ENCODE assay signal across 7 cellular contexts in the genomic region with DNA sequence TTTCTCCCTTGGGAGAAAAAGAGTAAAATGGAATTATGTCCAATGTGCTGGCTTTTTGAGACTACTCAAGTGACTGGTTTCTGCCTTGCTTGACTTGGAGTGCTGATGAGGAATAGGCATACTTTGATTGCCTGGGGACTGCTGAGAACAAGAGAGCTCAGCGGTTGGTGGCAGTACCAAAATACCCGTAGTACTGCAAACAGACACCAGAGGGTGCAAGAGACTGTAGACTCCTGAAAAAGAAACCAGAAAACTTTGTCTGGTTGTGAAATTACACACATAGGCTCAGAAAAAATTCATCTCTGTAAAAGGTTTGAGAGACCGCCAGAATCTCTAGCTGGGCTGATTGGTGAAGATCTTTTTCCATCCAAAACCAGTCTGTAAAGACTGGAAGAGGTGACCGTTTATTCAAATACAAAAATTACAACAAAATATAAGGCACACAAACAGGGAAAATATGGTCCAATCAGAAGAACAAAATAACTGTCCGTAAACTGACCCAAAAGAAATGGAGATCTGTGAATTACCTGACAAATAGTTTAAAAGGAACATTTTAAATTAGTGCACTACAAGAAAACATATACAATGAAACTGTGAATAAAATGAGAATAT. TPM values are rescaled to one million over a fixed set of nuclear protein-coding genes. Genes with fewer than 3 reads are reported as not detected.
A peak's percentile ranks its signal among the peaks of the same experiment; 100 is the strongest.
DNase-seq lines count a peak whose midpoint lies in the region; ATAC-seq and TF ChIP-seq lines count a peak whose summit lies in the region.

No MANE protein-coding gene starts in this region.

- H3K4me2 ChIP-seq in PC-3 (ENCODE audit: low read length), result peak overlapping the region; percentile 24; the same call in 1 of the 2 replicates

- DNase-seq in GM04504 (ENCODE audit: low read depth), result peak; percentile 63
- DNase-seq in HL-60 (ENCODE audit: low read depth in 1 of 2, low spot score in 1 of 2), result peak; percentile 34 to 66
- DNase-seq in PC-3, result peak; percentile 97
- peak; percentile 29 for DNase-seq in activated naive CD8-positive, alpha-beta T cell treated with anti-CD3 and anti-CD28 coated beads, Interleukin-2, amount 10 ng/mL, durations not matched to agents 7 days and 5 days
- DNase-seq in iPS DF 19.7 (ENCODE audit: low read depth, low spot score), result peak; percentile 30
- peak; percentile 3 to 18 for DNase-seq in stimulated activated CD4-positive, alpha-beta T cell treated with anti-CD3 and anti-CD28 coated beads, Interleukin-1b, Interleukin-23, amount 100 ng/mL, for 4 hours (ENCODE audit: low read depth in 2 of 2)

- POLR2A ChIA-PET in PC-3 (lab: Charles Lee; ENCODE audit: unreplicated experiment), result interaction anchor here (0.7 kb wide), 1 partner anchor 1230 kb away, joined by 3 read pairs; no protein-coding TSS in a partner anchor
- POLR2A ChIA-PET in activated naive CD8-positive, alpha-beta T cell treated with anti-CD3 and anti-CD28 coated beads, Interleukin-2, amount 10 ng/mL, durations not matched to agents 7 days and 5 days (lab: Charles Lee), result no interaction called here

- no peaks in the 10 kb centered on the region for H3K27me3 ChIP-seq in HL-60 (ENCODE audit: insufficient read depth, poor library complexity, severe bottlenecking)
- H3K27me3 ChIP-seq in PC-3 (ENCODE audit: low read length), result peaks cover 4% of the 10 kb centered on the region; the same call in 1 of the 2 replicates

- H3K9me2 ChIP-seq in PC-3 (replicated peaks; ENCODE audit: low read length), result no peaks in the 10 kb centered on the region

- ATAC-seq in GM21515 (IDR thresholded peaks at IDR 0.05; ENCODE audit: unreplicated experiment) (peak; percentile 99), PC-3 (peak; percentile 97)
- peak; percentile 47 for ATAC-seq in activated naive CD8-positive, alpha-beta T cell treated with anti-CD3 and anti-CD28 coated beads, Interleukin-2, amount 10 ng/mL, durations not matched to agents 7 days and 5 days (ENCODE audit: low read depth)

- CTCF ChIA-PET in PC-3 (lab: Charles Lee), result interaction anchor here (0.5 to 2.0 kb wide), 14 partner anchors 13 to 653 kb away, joined by 3 to 26 read pairs (median 3); no protein-coding TSS in a partner anchor

- no peaks in the 10 kb centered on the region for H3K36me3 Mint-ChIP-seq in activated naive CD8-positive, alpha-beta T cell treated with anti-CD3 and anti-CD28 coated beads, Interleukin-2, amount 10 ng/mL, durations not matched to agents 7 days and 5 days

- no peak overlapping the region for H3K27ac Mint-ChIP-seq in activated naive CD8-positive, alpha-beta T cell treated with anti-CD3 and anti-CD28 coated beads, Interleukin-2, amount 10 ng/mL, durations not matched to agents 7 days and 5 days

- TF ChIP-seq CTCF in HL-60 (IDR thresholded peaks at IDR 0.05; ENCODE audit: insufficient read depth, low read length), result peak; percentile 73
- peak; percentile 93 for TF ChIP-seq CTCF in PC-3 (conservative IDR thresholded peaks at IDR 0.05; ENCODE audit: low read depth, low read length)

- H3K27me3 Mint-ChIP-seq in activated naive CD8-positive, alpha-beta T cell treated with anti-CD3 and anti-CD28 coated beads, Interleukin-2, amount 10 ng/mL, durations not matched to agents 7 days and 5 days, result peaks cover 2% of the 10 kb centered on the region

- H2AFZ ChIP-seq in PC-3 (ENCODE audit: low read length), result 0 out of 2 replicates have a peak overlapping the region, but pooled peaks have one; percentile 13

- H3K27ac ChIP-seq in HL-60 (replicated peaks) (no peak overlapping the region), PC-3 (ENCODE audit: low read length) (no peak overlapping the region)

- no peaks in the 10 kb centered on the region for H3K36me3 ChIP-seq in PC-3 (ENCODE audit: low read depth, low read length)

- H3K9me3 Mint-ChIP-seq in activated naive CD8-positive, alpha-beta T cell treated with anti-CD3 and anti-CD28 coated beads, Interleukin-2, amount 10 ng/mL, durations not matched to agents 7 days and 5 days, result no peaks in the 10 kb centered on the region

- no TSS peak for BruUV-seq in PC-3 (replicated peaks; lab: Mats Ljungman, UMichigan)

- no peak overlapping the region for H3K4me3 Mint-ChIP-seq in activated naive CD8-positive, alpha-beta T cell treated with anti-CD3 and anti-CD28 coated beads, Interleukin-2, amount 10 ng/mL, durations not matched to agents 7 days and 5 days

- H3K4me1 ChIP-seq in PC-3 (ENCODE audit: insufficient read depth, low read length), result no peaks in the 10 kb centered on the region

- intact Hi-C loops in PC-3 (cut with micrococcal nuclease), result loop anchor here (1.0 to 5.0 kb wide), 6 partner anchors 110 to 650 kb away; no protein-coding TSS in a partner anchor

- H3F3A ChIP-seq in PC-3 (ENCODE audit: low read length, unreplicated experiment), result no peaks in the 10 kb centered on the region

- no peaks in the 10 kb centered on the region for H3K4me1 Mint-ChIP-seq in activated naive CD8-positive, alpha-beta T cell treated with anti-CD3 and anti-CD28 coated beads, Interleukin-2, amount 10 ng/mL, durations not matched to agents 7 days and 5 days

- H3K9ac ChIP-seq in PC-3 (ENCODE audit: low read length), result no peak overlapping the region

- no peaks in the 10 kb centered on the region for H4K20me1 ChIP-seq in PC-3 (ENCODE audit: low read length)

- H3K9me3 ChIP-seq in PC-3 (ENCODE audit: low read length), result 0 out of 2 replicates have a peak, but pooled peaks cover 5% of the 10 kb centered on the region

- peaks cover 15% of the 10 kb centered on the region for H3K79me2 ChIP-seq in PC-3 (ENCODE audit: low read length)

- H3K4me3 ChIP-seq in HL-60 (replicated peaks; ENCODE audit: insufficient read depth, low read length), result no peak overlapping the region
- no peak overlapping the region for H3K4me3 ChIP-seq in PC-3 (ENCODE audit: low read length)

RNA-seq across cellular contexts. Expression of gene BICC1, which starts 18.5 kb away (rescaled TPM):
- 11.9 and 13.9 TPM in 2 replicates for total RNA-seq in PC-3 (2014; rRNA removed)
- total RNA-seq in activated naive CD8-positive, alpha-beta T cell treated with anti-CD3 and anti-CD28 coated beads, Interleukin-2, amount 10 ng/mL, durations not matched to agents 7 days and 5 days, result under 1 TPM in 1 of 2 experiments, not detected in 1; 0.06 TPM

Comparison
In these comparisons a context has a peak if more than half of its experiments do, and no peak if none do; other contexts are left out.
1. DNase-seq: peak in every context shown above with its lines; median percentile 97 in PC-3; 63 in GM04504; 50 in HL-60; 30 in iPS DF 19.7; 29 in activated naive CD8-positive, alpha-beta T cell treated with anti-CD3 and anti-CD28 coated beads, Interleukin-2, amount 10 ng/mL, durations not matched to agents 7 days and 5 days; 10 in stimulated activated CD4-positive, alpha-beta T cell treated with anti-CD3 and anti-CD28 coated beads, Interleukin-1b, Interleukin-23, amount 100 ng/mL, for 4 hours.
2. ATAC-seq: peak in every context shown above with its lines; median percentile 99 in GM21515; 97 in PC-3; 47 in activated naive CD8-positive, alpha-beta T cell treated with anti-CD3 and anti-CD28 coated beads, Interleukin-2, amount 10 ng/mL, durations not matched to agents 7 days and 5 days.
3. RNA of gene BICC1, which starts 18.5 kb away (total RNA-seq): 11.9 to 13.9 TPM in PC-3; 0.06 TPM in activated naive CD8-positive, alpha-beta T cell treated with anti-CD3 and anti-CD28 coated beads, Interleukin-2, amount 10 ng/mL, durations not matched to agents 7 days and 5 days; every median in the first group is over 10 times any median in the second.